ENCODE assay signal across 18 cellular contexts in the genomic region with DNA sequence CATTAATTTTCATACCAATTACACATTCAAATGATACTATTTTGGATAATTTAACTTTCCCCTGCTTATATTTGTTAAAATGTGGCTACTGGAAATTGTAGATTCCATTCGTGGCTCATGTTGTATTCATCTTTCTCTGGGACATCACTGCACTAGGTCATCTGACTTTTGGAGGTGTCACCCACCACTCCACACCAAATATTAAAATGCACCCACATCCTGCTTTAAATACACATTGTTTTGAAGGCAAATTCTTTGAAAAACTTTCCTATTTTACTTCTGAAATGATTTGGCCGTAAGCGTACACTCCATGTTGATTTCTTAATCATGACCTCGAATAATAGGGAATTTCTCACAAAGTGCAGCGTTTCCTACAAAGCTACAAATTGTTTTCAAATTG. TPM values are rescaled to one million over a fixed set of nuclear protein-coding genes. Genes with fewer than 3 reads are reported as not detected.
DNase-seq lines count a peak whose midpoint lies in the region; ATAC-seq and TF ChIP-seq lines count a peak whose summit lies in the region.
"Had no signal": no experiment of that assay in that cellular context is flagged by ENCODE, and none has a peak within 500 bp of the region (broad histone marks: within the 10 kb centered on the region; RNA-seq: fewer than 3 reads in every experiment).

No MANE protein-coding gene starts in this region.

- no peak overlapping the region for H3K4me2 ChIP-seq in MM.1S (ENCODE audit: low read depth, low read length)
- H3K4me2 ChIP-seq: neural progenitor cell, smooth muscle cell had no signal

- no peaks in the 10 kb centered on the region for H3K27me3 ChIP-seq in MM.1S (replicated peaks; ENCODE audit: insufficient read depth, low read length)
- no peaks in the 10 kb centered on the region for H3K27me3 ChIP-seq in A673 (replicated peaks; ENCODE audit: insufficient read depth, low read depth, low read length, poor library complexity)
- H3K27me3 ChIP-seq: breast epithelium, neural progenitor cell, pancreas had no signal

- H3K27me3 Mint-ChIP-seq in activated T-cell treated with anti-CD3 and anti-CD28 coated beads, Interleukin-2, amount 50 U/mL, for 24 hours: no peaks in the 10 kb centered on the region
- no peaks in the 10 kb centered on the region for H3K27me3 Mint-ChIP-seq in activated T-cell treated with anti-CD3 and anti-CD28 coated beads, Interleukin-2, amount 50 U/mL, for 4 hours (ENCODE audit: low read depth)
- no peaks in the 10 kb centered on the region for H3K27me3 Mint-ChIP-seq in activated naive CD8-positive, alpha-beta T cell treated with anti-CD3 and anti-CD28 coated beads, Interleukin-2, amount 10 ng/mL, durations not matched to agents 7 days and 5 days
- H3K27me3 Mint-ChIP-seq in neural crest cell (ENCODE audit: low read depth): no peaks in the 10 kb centered on the region

- H3K36me3 Mint-ChIP-seq in activated T-cell treated with anti-CD3 and anti-CD28 coated beads, Interleukin-2, amount 50 U/mL, for 24 hours (ENCODE audit: low read depth): peaks cover 75% of the 10 kb centered on the region
- peaks cover 10% of the 10 kb centered on the region for H3K36me3 Mint-ChIP-seq in activated T-cell treated with anti-CD3 and anti-CD28 coated beads, Interleukin-2, amount 50 U/mL, for 4 hours (ENCODE audit: insufficient read depth)
- H3K36me3 Mint-ChIP-seq in activated naive CD8-positive, alpha-beta T cell treated with anti-CD3 and anti-CD28 coated beads, Interleukin-2, amount 10 ng/mL, durations not matched to agents 7 days and 5 days: peaks cover 2% of the 10 kb centered on the region
- peaks cover 2% of the 10 kb centered on the region for H3K36me3 Mint-ChIP-seq in neural crest cell (ENCODE audit: low read depth)
- H3K36me3 Mint-ChIP-seq: neural progenitor cell had no signal

- H3K9me2 ChIP-seq in MM.1S (replicated peaks; ENCODE audit: insufficient read depth, low read length): no peaks in the 10 kb centered on the region

- peaks cover 45% of the 10 kb centered on the region for H3F3A ChIP-seq in MM.1S (ENCODE audit: insufficient read depth, low read length)

- H3K36me3 ChIP-seq in MM.1S (replicated peaks; ENCODE audit: insufficient read depth, low read length) (peaks cover 4% of the 10 kb centered on the region; the same call in 1 of the 2 replicates), A673 (ENCODE audit: insufficient read depth, low read length, poor library complexity, severe bottlenecking) (peaks cover 7% of the 10 kb centered on the region)
- H3K36me3 ChIP-seq: breast epithelium, neural progenitor cell had no signal

- H3K4me1 Mint-ChIP-seq in activated T-cell treated with anti-CD3 and anti-CD28 coated beads, Interleukin-2, amount 50 U/mL, for 24 hours (ENCODE audit: low read depth): peaks cover 37% of the 10 kb centered on the region
- H3K4me1 Mint-ChIP-seq in activated T-cell treated with anti-CD3 and anti-CD28 coated beads, Interleukin-2, amount 50 U/mL, for 4 hours (ENCODE audit: low read depth): peaks cover 20% of the 10 kb centered on the region
- peaks cover 14% of the 10 kb centered on the region for H3K4me1 Mint-ChIP-seq in activated naive CD8-positive, alpha-beta T cell treated with anti-CD3 and anti-CD28 coated beads, Interleukin-2, amount 10 ng/mL, durations not matched to agents 7 days and 5 days
- H3K4me1 Mint-ChIP-seq in neural crest cell: no peaks in the 10 kb centered on the region

- intact Hi-C loops in A673 (cut with micrococcal nuclease; ENCODE audit: unreplicated experiment): loop anchor here (5.0 kb wide), 2 partner anchors 210 to 830 kb away; no protein-coding TSS in a partner anchor

- no peak overlapping the region for H2AFZ ChIP-seq in MM.1S (ENCODE audit: low read length)
- H2AFZ ChIP-seq: neural progenitor cell had no signal

- no peak overlapping the region for H3K4me3 ChIP-seq in MM.1S (ENCODE audit: low read length)
- no peak overlapping the region for H3K4me3 ChIP-seq in A673 (ENCODE audit: low read depth, low read length, poor library complexity, severe bottlenecking)
- H3K4me3 ChIP-seq: breast epithelium, GM12878, neural progenitor cell, pancreas, smooth muscle cell had no signal

- H3K79me2 ChIP-seq in MM.1S (ENCODE audit: low read length): peaks cover 28% of the 10 kb centered on the region

- TF ChIP-seq CTCF in MM.1S (IDR thresholded peaks at IDR 0.05; ENCODE audit: low read length) (no peak), neural crest cell (conservative IDR thresholded peaks at IDR 0.05) (no peak), A673 (conservative IDR thresholded peaks at IDR 0.05; ENCODE audit: low read depth, low read length) (no peak)

- no peaks in the 10 kb centered on the region for H3K9me3 ChIP-seq in MM.1S (replicated peaks; ENCODE audit: insufficient read depth, low read length)
- no peaks in the 10 kb centered on the region for H3K9me3 ChIP-seq in A673 (ENCODE audit: low read depth, low read length, poor library complexity, severe bottlenecking)
- H3K9me3 ChIP-seq: breast epithelium, pancreas had no signal

- H3K4me1 ChIP-seq in MM.1S (ENCODE audit: low read length) (peaks cover 34% of the 10 kb centered on the region), A673 (ENCODE audit: insufficient read depth, low read length, poor library complexity, severe bottlenecking) (no peaks in the 10 kb centered on the region)
- H3K4me1 ChIP-seq: breast epithelium, pancreas had no signal

- H3K27ac Mint-ChIP-seq in activated T-cell treated with anti-CD3 and anti-CD28 coated beads, Interleukin-2, amount 50 U/mL, for 24 hours: peak overlapping the region; percentile 36
- H3K27ac Mint-ChIP-seq in activated naive CD8-positive, alpha-beta T cell treated with anti-CD3 and anti-CD28 coated beads, Interleukin-2, amount 10 ng/mL, durations not matched to agents 7 days and 5 days: no peak overlapping the region
- H3K27ac Mint-ChIP-seq in neural crest cell (ENCODE audit: unreplicated experiment): peak overlapping the region; percentile 75
- H3K27ac Mint-ChIP-seq: neural progenitor cell had no signal

- no peaks in the 10 kb centered on the region for H3K9me3 Mint-ChIP-seq in activated T-cell treated with anti-CD3 and anti-CD28 coated beads, Interleukin-2, amount 50 U/mL, for 24 hours
- no peaks in the 10 kb centered on the region for H3K9me3 Mint-ChIP-seq in activated T-cell treated with anti-CD3 and anti-CD28 coated beads, Interleukin-2, amount 50 U/mL, for 4 hours
- no peaks in the 10 kb centered on the region for H3K9me3 Mint-ChIP-seq in activated naive CD8-positive, alpha-beta T cell treated with anti-CD3 and anti-CD28 coated beads, Interleukin-2, amount 10 ng/mL, durations not matched to agents 7 days and 5 days
- no peaks in the 10 kb centered on the region for H3K9me3 Mint-ChIP-seq in neural crest cell
- H3K9me3 Mint-ChIP-seq: activated naive CD4-positive, alpha-beta T cell treated with anti-CD3 and anti-CD28 coated beads for 36 hours; neural progenitor cell had no signal

- CTCF ChIA-PET in A673 (lab: Charles Lee): interaction anchor here (0.5 to 1.3 kb wide), 2 partner anchors 113 to 116 kb away, joined by 3 to 4 read pairs; no protein-coding TSS in a partner anchor

- H3K27ac ChIP-seq in MM.1S (ENCODE audit: low read length) (peak overlapping the region; percentile 80; the same call in 1 of the 2 replicates), A673 (ENCODE audit: low read depth, low read length, poor library complexity, severe bottlenecking) (no peak overlapping the region), substantia nigra (ENCODE audit: low read depth, low read length, poor library complexity, severe bottlenecking) (no peak overlapping the region)
- H3K27ac ChIP-seq: breast epithelium, neural progenitor cell, pancreas had no signal

- BruUV-seq in A673 (replicated peaks; lab: Mats Ljungman, UMichigan): no TSS peak

- DNase-seq in activated T-cell treated with anti-CD3 and anti-CD28 coated beads, Interleukin-2, amount 50 U/mL, for 24 hours: no peak
- DNase-seq in activated T-cell treated with anti-CD3 and anti-CD28 coated beads, Interleukin-2, amount 50 U/mL, for 4 hours: no peak
- DNase-seq in MM.1S (no peak), neural crest cell (ENCODE audit: low read depth, low spot score) (no peak), mucosa of gallbladder (ENCODE audit: low spot score) (no peak), A673 (ENCODE audit: low spot score) (no peak), substantia nigra (lab: John Stamatoyannopoulos, UW) (no peak)
- no peak for DNase-seq in activated naive CD8-positive, alpha-beta T cell treated with anti-CD3 and anti-CD28 coated beads, Interleukin-2, amount 10 ng/mL, durations not matched to agents 7 days and 5 days

- no peak overlapping the region for H3K4me3 Mint-ChIP-seq in activated T-cell treated with anti-CD3 and anti-CD28 coated beads, Interleukin-2, amount 50 U/mL, for 24 hours
- H3K4me3 Mint-ChIP-seq in activated T-cell treated with anti-CD3 and anti-CD28 coated beads, Interleukin-2, amount 50 U/mL, for 4 hours: no peak overlapping the region
- peak overlapping the region; percentile 35 for H3K4me3 Mint-ChIP-seq in activated naive CD8-positive, alpha-beta T cell treated with anti-CD3 and anti-CD28 coated beads, Interleukin-2, amount 10 ng/mL, durations not matched to agents 7 days and 5 days
- H3K4me3 Mint-ChIP-seq in neural crest cell: no peak overlapping the region
- H3K4me3 Mint-ChIP-seq: activated naive CD4-positive, alpha-beta T cell treated with anti-CD3 and anti-CD28 coated beads for 36 hours; neural progenitor cell had no signal

- no peak overlapping the region for H3K9ac ChIP-seq in MM.1S (ENCODE audit: low read length)
- H3K9ac ChIP-seq: neural progenitor cell had no signal

- ATAC-seq in activated T-cell treated with anti-CD3 and anti-CD28 coated beads, Interleukin-2, amount 50 U/mL, for 4 hours: no peak
- no peak for ATAC-seq in activated naive CD8-positive, alpha-beta T cell treated with anti-CD3 and anti-CD28 coated beads, Interleukin-2, amount 10 ng/mL, durations not matched to agents 7 days and 5 days (ENCODE audit: low read depth)

- 0 out of 2 replicates have a peak, but pooled peaks cover 3% of the 10 kb centered on the region for H4K20me1 ChIP-seq in MM.1S (ENCODE audit: insufficient read depth, low read length)

- POLR2A ChIA-PET in activated naive CD8-positive, alpha-beta T cell treated with anti-CD3 and anti-CD28 coated beads, Interleukin-2, amount 10 ng/mL, durations not matched to agents 7 days and 5 days (lab: Charles Lee): no interaction called here
- POLR2A ChIA-PET in A673 (lab: Charles Lee; ENCODE audit: low non-redundant PET): no interaction called here

RNA-seq across cellular contexts. Expression of a gene that starts 8.7 kb away (rescaled TPM):
- 100 to 1,000 TPM; 123 to 172 (median 129) TPM for total RNA-seq in activated T-cell treated with anti-CD3 and anti-CD28 coated beads, Interleukin-2, amount 50 U/mL, for 4 hours
- total RNA-seq in activated naive CD8-positive, alpha-beta T cell treated with anti-CD3 and anti-CD28 coated beads, Interleukin-2, amount 10 ng/mL, durations not matched to agents 7 days and 5 days: 10 to 100 TPM; 60.9 to 62.8 TPM
- total RNA-seq in neural crest cell: 33.3 and 33.4 TPM in 2 replicates
- 21.9 TPM for total RNA-seq in mucosa of gallbladder
- total RNA-seq in A673 (2021): 51.7 and 52.7 TPM in 2 replicates

RNA-seq across cellular contexts. Expression of a gene that starts 31.5 kb away (rescaled TPM):
- 10 to 100 TPM; 64.7 to 73.8 (median 68.5) TPM for total RNA-seq in activated T-cell treated with anti-CD3 and anti-CD28 coated beads, Interleukin-2, amount 50 U/mL, for 4 hours
- total RNA-seq in activated naive CD8-positive, alpha-beta T cell treated with anti-CD3 and anti-CD28 coated beads, Interleukin-2, amount 10 ng/mL, durations not matched to agents 7 days and 5 days: 10 to 100 TPM; 31.8 to 34.4 TPM
- total RNA-seq in neural crest cell (54.7 and 57.0 TPM in 2 replicates), mucosa of gallbladder (20.9 TPM), A673 (2021) (59.4 and 70.9 TPM in 2 replicates)

RNA-seq across cellular contexts. Expression of a gene that starts 52.9 kb away (rescaled TPM):
- not detected for total RNA-seq in activated T-cell treated with anti-CD3 and anti-CD28 coated beads, Interleukin-2, amount 50 U/mL, for 4 hours
- total RNA-seq in activated naive CD8-positive, alpha-beta T cell treated with anti-CD3 and anti-CD28 coated beads, Interleukin-2, amount 10 ng/mL, durations not matched to agents 7 days and 5 days: not detected
- not detected in 2 replicates for total RNA-seq in neural crest cell
- total RNA-seq in mucosa of gallbladder: not detected
- total RNA-seq in A673 (2021): not detected in 2 replicates
- total RNA-seq: activated naive CD4-positive, alpha-beta T cell treated with anti-CD3 and anti-CD28 coated beads for 36 hours; breast epithelium; GM12878; left cardiac atrium; lung microvascular endothelial cell; pancreas; smooth muscle cell; temporal lobe; urinary bladder had no signal
